30 cellular contexts compared by ENCODE assay signal in genomic region chr3:16417945-16418739, GRCh38.
DNase-seq lines count a peak whose midpoint lies in the region; ATAC-seq, FAIRE-seq and TF ChIP-seq lines count a peak whose summit lies in the region.
"Had no signal": no experiment of that assay in that cellular context is flagged by ENCODE, and none has a peak within 500 bp of the region (broad histone marks: within the 10 kb centered on the region; RNA-seq: fewer than 3 reads in every experiment).

No MANE protein-coding gene starts in this region.

- no peak overlapping the region for H3K4me3 ChIP-seq in esophagus squamous epithelium
- no peak overlapping the region for H3K4me3 ChIP-seq in suprapubic skin
- H3K4me3 ChIP-seq in psoas muscle: no peak overlapping the region
- no peak overlapping the region for H3K4me3 ChIP-seq in effector memory CD4-positive, alpha-beta T cell (ENCODE audit: insufficient read depth, low read depth, low read length, poor library complexity, severe bottlenecking)
- H3K4me3 ChIP-seq: ascending aorta, cardiac muscle cell, lower lobe of right lung, testis had no signal

- H3K36me3 ChIP-seq in esophagus squamous epithelium (no peaks in the 10 kb centered on the region), suprapubic skin (no peaks in the 10 kb centered on the region), psoas muscle (ENCODE audit: insufficient read depth in 1 of 2, low read depth in 1 of 2) (no peaks in the 10 kb centered on the region)
- peaks cover 5% of the 10 kb centered on the region for H3K36me3 ChIP-seq in effector memory CD4-positive, alpha-beta T cell (ENCODE audit: control insufficient read depth, insufficient read depth, low read length)
- H3K36me3 ChIP-seq: ascending aorta, cardiac muscle cell, lower lobe of right lung had no signal

- peaks cover 0 to 33% (median 25%) of the 10 kb centered on the region in 3 donors for H3K4me1 ChIP-seq in esophagus squamous epithelium
- peaks cover 48% of the 10 kb centered on the region for H3K4me1 ChIP-seq in suprapubic skin
- H3K4me1 ChIP-seq in psoas muscle: peaks cover 15% of the 10 kb centered on the region
- no peaks in the 10 kb centered on the region for H3K4me1 ChIP-seq in effector memory CD4-positive, alpha-beta T cell (ENCODE audit: control insufficient read depth, insufficient read depth, low read length, poor library complexity, severe bottlenecking)

- 61 to 63% methylated on average over 5 of the region's 5 CpGs for WGBS in esophagus squamous epithelium, 2 donors
- WGBS in suprapubic skin: 58% methylated on average over 5 of the region's 5 CpGs
- 50 to 66% (median 51%) methylated on average over 5 of the region's 5 CpGs for WGBS in psoas muscle, 3 donors

- H3K27me3 ChIP-seq in esophagus squamous epithelium (no peaks in the 10 kb centered on the region), suprapubic skin (no peaks in the 10 kb centered on the region), psoas muscle (ENCODE audit: insufficient read depth in 3 of 3, low read length in 2 of 3) (no peaks in the 10 kb centered on the region)
- H3K27me3 ChIP-seq in effector memory CD4-positive, alpha-beta T cell (replicated peaks; ENCODE audit: control insufficient read depth, insufficient read depth, low read length, poor library complexity, severe bottlenecking): no peaks in the 10 kb centered on the region
- H3K27me3 ChIP-seq: ascending aorta, cardiac muscle cell, testis had no signal

- intact Hi-C loops in esophagus squamous epithelium (cut with DNase I): no loop called here
- intact Hi-C loops in psoas muscle (cut with DNase I): loop anchor here in 1 of 2 donors (5.0 kb wide), 1 partner anchor 34 kb away; no protein-coding TSS in a partner anchor

- peak; percentile 79 for FAIRE-seq in GM18507 (lab: Jason Lieb, UNC)
- FAIRE-seq: G401.6, H1, keratinocyte had no signal

- no peak for TF ChIP-seq CTCF in esophagus squamous epithelium (IDR thresholded peaks at IDR 0.05)
- no peak for TF ChIP-seq CTCF in suprapubic skin (IDR thresholded peaks at IDR 0.05)
- no peak for TF ChIP-seq CTCF in psoas muscle (IDR thresholded peaks at IDR 0.05)

- ATAC-seq in GM19463 (IDR thresholded peaks at IDR 0.05; ENCODE audit: unreplicated experiment): peak; percentile 29
- ATAC-seq in psoas muscle: no peak
- ATAC-seq: lower lobe of right lung, natural killer cell, Panc1 had no signal

- H3K27ac ChIP-seq in esophagus squamous epithelium (peak overlapping the region in 3 of 4 donors; percentile 17 to 55 (median 37)), suprapubic skin (peak overlapping the region; percentile 72), psoas muscle (no peak overlapping the region)
- H3K27ac ChIP-seq in effector memory CD4-positive, alpha-beta T cell (ENCODE audit: insufficient read depth, low read length, poor library complexity, severe bottlenecking): no peak overlapping the region
- H3K27ac ChIP-seq: ascending aorta, cardiac muscle cell had no signal

- no peaks in the 10 kb centered on the region for H3K9me3 ChIP-seq in esophagus squamous epithelium
- H3K9me3 ChIP-seq in suprapubic skin: no peaks in the 10 kb centered on the region
- no peaks in the 10 kb centered on the region for H3K9me3 ChIP-seq in psoas muscle
- H3K9me3 ChIP-seq in effector memory CD4-positive, alpha-beta T cell (ENCODE audit: control insufficient read depth, low read length): no peaks in the 10 kb centered on the region
- H3K9me3 ChIP-seq: ascending aorta, lower lobe of right lung, testis had no signal

- TF ChIP-seq EP300 in suprapubic skin (IDR thresholded peaks at IDR 0.05): no peak

- TF ChIP-seq POLR2A in esophagus squamous epithelium (IDR thresholded peaks at IDR 0.05) (no peak), suprapubic skin (IDR thresholded peaks at IDR 0.05) (no peak)

- no peak for DNase-seq in GM18507 (ENCODE audit: extremely low spot score, insufficient read length, low read depth)
- no peak for DNase-seq in esophagus squamous epithelium (lab: John Stamatoyannopoulos, UW)
- DNase-seq in suprapubic skin (ENCODE audit: low spot score in 2 of 2): no peak
- no peak for DNase-seq in psoas muscle
- DNase-seq in NCI-H82 (lab: John Stamatoyannopoulos, UW): no peak
- no peak for DNase-seq in effector memory CD4-positive, alpha-beta T cell
- DNase-seq: activated CD4-positive, alpha-beta T cell treated with anti-CD3 and anti-CD28 coated beads, Interleukin-2, amount 10 ng/mL, durations not matched to agents 24 days and 14 days; activated gamma-delta T cell; activated naive CD8-positive, alpha-beta T cell treated with anti-CD3 and anti-CD28 coated beads, Interleukin-2, amount 10 ng/mL, durations not matched to agents 7 days and 5 days; activated T-cell treated with anti-CD3 and anti-CD28 coated beads, Interleukin-2, amount 50 U/mL, for 24 hours; dermis blood vessel endothelial cell; glutamatergic neuron; lower lobe of right lung; natural killer cell; NCI-H1105; NCI-H1930; NCI-H524 treated with DMSO at 0.1 percent for 48 hours; NK-92 treated with Interleukin-12 subunit alpha and Interleukin-12 subunit beta, amount 100 ng/mL, for 24 hours; SHP77; stimulated activated CD4-positive, alpha-beta T cell treated with anti-CD3 and anti-CD28 coated beads, Interleukin-4, amount 100 ng/mL, for 4 hours; stimulated activated naive CD4-positive, alpha-beta T cell; T1000; testis had no signal

Comparison
In these comparisons a context has a peak if more than half of its experiments do, and no peak if none do; other contexts are left out.
1. H3K27ac ChIP-seq: peak in esophagus squamous epithelium (3 of 4) and suprapubic skin (single experiment); none in psoas muscle (single experiment) and effector memory CD4-positive, alpha-beta T cell (single experiment).